In the genomic region with DNA sequence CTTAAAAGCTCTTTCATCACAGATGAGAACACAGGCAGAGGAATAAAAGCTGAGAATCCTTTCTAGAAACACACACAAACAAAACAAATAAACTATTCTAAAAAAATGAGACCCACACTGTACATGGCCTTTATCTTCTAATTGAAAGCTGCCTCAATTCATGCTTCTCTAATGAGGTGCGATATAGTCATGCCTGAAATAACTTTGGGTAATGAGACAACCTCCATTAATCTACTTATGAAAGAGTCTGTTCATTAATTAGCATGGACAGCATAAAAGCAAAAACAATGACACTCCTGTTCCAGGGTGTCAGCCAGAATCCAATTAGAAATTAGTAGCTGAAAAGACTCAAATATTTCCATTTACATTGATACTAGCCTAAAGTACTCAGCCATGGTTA, we compare ENCODE assay signal across 16 cellular contexts.
A peak's percentile ranks its signal among the peaks of the same experiment; 100 is the strongest.
DNase-seq lines count a peak whose midpoint lies in the region; ATAC-seq and TF ChIP-seq lines count a peak whose summit lies in the region.
"Had no signal": no experiment of that assay in that cellular context is flagged by ENCODE, and none has a peak within 500 bp of the region (broad histone marks: within the 10 kb centered on the region; RNA-seq: fewer than 3 reads in every experiment).

No MANE protein-coding gene starts in this region.

- no peak for TF ChIP-seq POLR2A in body of pancreas (IDR thresholded peaks at IDR 0.05)

- no peak for TF ChIP-seq CTCF in body of pancreas (IDR thresholded peaks at IDR 0.05)

- 13 to 22% methylated on average over 1 of the region's 1 CpG for WGBS in body of pancreas, 2 donors

- H3K27ac Mint-ChIP-seq in naive thymus-derived CD4-positive, alpha-beta T cell, result no peak overlapping the region
- H3K27ac Mint-ChIP-seq: CD4-positive, alpha-beta memory T cell had no signal

- H3K27me3 Mint-ChIP-seq in naive thymus-derived CD4-positive, alpha-beta T cell, result no peaks in the 10 kb centered on the region
- H3K27me3 Mint-ChIP-seq: CD4-positive, alpha-beta memory T cell had no signal

- H3K9me3 ChIP-seq in naive thymus-derived CD4-positive, alpha-beta T cell (ENCODE audit: control insufficient read depth in 2 of 3, low read length in 3 of 3), result no peaks in the 10 kb centered on the region
- H3K9me3 ChIP-seq in body of pancreas, result no peaks in the 10 kb centered on the region
- H3K9me3 ChIP-seq: BE2C had no signal

- no peaks in the 10 kb centered on the region for H3K4me1 ChIP-seq in naive thymus-derived CD4-positive, alpha-beta T cell (ENCODE audit: control insufficient read depth in 2 of 2, insufficient read depth in 2 of 2, low read length in 2 of 2)
- no peaks in the 10 kb centered on the region for H3K4me1 ChIP-seq in body of pancreas
- H3K4me1 ChIP-seq: BE2C had no signal

- H3K27ac ChIP-seq in naive thymus-derived CD4-positive, alpha-beta T cell (ENCODE audit: low read depth, low read length), result no peak overlapping the region
- H3K27ac ChIP-seq in body of pancreas, result no peak overlapping the region
- H3K27ac ChIP-seq: C4-2B had no signal

- peak; percentile 8 for DNase-seq in NCI-H1694 (lab: John Stamatoyannopoulos, UW)
- peak; percentile 57 for DNase-seq in NCI-H82 (lab: John Stamatoyannopoulos, UW)
- peak; percentile 16 for DNase-seq in globus pallidus (ENCODE audit: low spot score)
- no peak for DNase-seq in naive thymus-derived CD4-positive, alpha-beta T cell
- DNase-seq in middle frontal gyrus (ENCODE audit: extremely low spot score, low spot score), result no peak
- no peak for DNase-seq in body of pancreas
- DNase-seq: BE2C; CD4-positive, alpha-beta memory T cell; DMS153; DMS79 treated with DMSO at 0.1 percent for 48 hours; EL; GOT3; H9 had no signal

- POLR2A ChIA-PET in naive thymus-derived CD4-positive, alpha-beta T cell (lab: Charles Lee), result no interaction called here

- no peaks in the 10 kb centered on the region for H3K27me3 ChIP-seq in naive thymus-derived CD4-positive, alpha-beta T cell (ENCODE audit: control insufficient read depth in 2 of 2, insufficient read depth in 2 of 2, low read length in 2 of 2)
- no peaks in the 10 kb centered on the region for H3K27me3 ChIP-seq in body of pancreas
- H3K27me3 ChIP-seq: BE2C had no signal

- peaks cover 0 to 12% (median 2%) of the 10 kb centered on the region in 11 donors for H3K9me3 Mint-ChIP-seq in naive thymus-derived CD4-positive, alpha-beta T cell

- CTCF ChIA-PET in naive thymus-derived CD4-positive, alpha-beta T cell (lab: Charles Lee), result no interaction called here

- H3K4me3 Mint-ChIP-seq in naive thymus-derived CD4-positive, alpha-beta T cell, result no peak overlapping the region
- H3K4me3 Mint-ChIP-seq: CD4-positive, alpha-beta memory T cell; H9 had no signal

- no peaks in the 10 kb centered on the region for H3K4me1 Mint-ChIP-seq in naive thymus-derived CD4-positive, alpha-beta T cell
- H3K4me1 Mint-ChIP-seq: CD4-positive, alpha-beta memory T cell had no signal

- no peak for ATAC-seq in naive thymus-derived CD4-positive, alpha-beta T cell
- ATAC-seq in GM21526 (IDR thresholded peaks at IDR 0.05; ENCODE audit: low FRiP score, unreplicated experiment) (no peak), body of pancreas (no peak)
- ATAC-seq: K562 had no signal

- no peaks in the 10 kb centered on the region for H3K36me3 Mint-ChIP-seq in naive thymus-derived CD4-positive, alpha-beta T cell
- H3K36me3 Mint-ChIP-seq: CD4-positive, alpha-beta memory T cell had no signal

- no peaks in the 10 kb centered on the region for H3K36me3 ChIP-seq in naive thymus-derived CD4-positive, alpha-beta T cell (ENCODE audit: control insufficient read depth in 2 of 3, insufficient read depth in 3 of 3, low read length in 3 of 3)
- no peaks in the 10 kb centered on the region for H3K36me3 ChIP-seq in body of pancreas (replicated peaks in 1 of 2; ENCODE audit: insufficient read depth in 1 of 2, low read depth in 2 of 2)
- H3K36me3 ChIP-seq: BE2C had no signal

- intact Hi-C loops in naive thymus-derived CD4-positive, alpha-beta T cell (cut with micrococcal nuclease), result no loop called here
- intact Hi-C loops in body of pancreas (cut with DNase I), result no loop called here

- no peak overlapping the region for H3K4me3 ChIP-seq in naive thymus-derived CD4-positive, alpha-beta T cell (ENCODE audit: low read length)
- H3K4me3 ChIP-seq in body of pancreas, result no peak overlapping the region
- H3K4me3 ChIP-seq: K562 had no signal

Comparison
In these comparisons a context has a peak if more than half of its experiments do, and no peak if none do; other contexts are left out.
1. DNase-seq: peak in NCI-H1694 (single experiment), NCI-H82 (single experiment) and globus pallidus (single experiment); none in naive thymus-derived CD4-positive, alpha-beta T cell (0 of 9), middle frontal gyrus (single experiment) and body of pancreas (0 of 4).